34 cellular contexts compared by ENCODE assay signal in genomic region chrX:52213276-52213675, GRCh38. TPM values are rescaled to one million over a fixed set of nuclear protein-coding genes. Genes with fewer than 3 reads are reported as not detected.
"Had no signal": no experiment of that assay in that cellular context is flagged by ENCODE, and none has a peak within 500 bp of the region (broad histone marks: within the 10 kb centered on the region; RNA-seq: fewer than 3 reads in every experiment).

No MANE protein-coding gene starts in this region.

- DNase-seq: Karpas-422, Kasumi-1, MG63, MM.1S, MV-4-11, NCI-H1048, NCI-H1092, NCI-H1092 treated with DMSO at 0.1 percent for 48 hours, NCI-H1105, NCI-H1105 treated with DMSO at 0.1 percent for 48 hours, NCI-H1417, NCI-H1417 treated with DMSO at 0.1 percent for 48 hours, NCI-H1436, NCI-H1436 treated with DMSO at 0.1 percent for 48 hours, NCI-H146, NCI-H1694, NCI-H1694 treated with DMSO at 0.1 percent for 48 hours, NCI-H187, NCI-H187 treated with DMSO at 0.1 percent for 48 hours, NCI-H1930, NCI-H2029, NCI-H2029 treated with DMSO at 0.1 percent for 48 hours, NCI-H2081, NCI-H2081 treated with DMSO at 0.1 percent for 48 hours, NCI-H2107, NCI-H2171, NCI-H2171 treated with DMSO at 0.1 percent for 48 hours, NCI-H2227 treated with DMSO at 0.1 percent for 48 hours, NCI-H226, NCI-H345, NCI-H446, NCI-H446 treated with DMSO at 0.1 percent for 48 hours, NCI-H510A had no signal

RNA-seq across cellular contexts. Expression of gene MAGED4, which starts 28.6 kb away (rescaled TPM):
- total RNA-seq: MCF 10A had no signal
